10 cellular contexts compared by ENCODE assay signal in genomic region chr10:46616227-46616626, GRCh38. TPM values are rescaled to one million over a fixed set of nuclear protein-coding genes. Genes with fewer than 3 reads are reported as not detected.
"Had no signal": no experiment of that assay in that cellular context is flagged by ENCODE, and none has a peak within 500 bp of the region (broad histone marks: within the 10 kb centered on the region; RNA-seq: fewer than 3 reads in every experiment).

No MANE protein-coding gene starts in this region.

RNA-seq across cellular contexts. Expression of gene GPRIN2, which starts 59.8 kb away (rescaled TPM):
- total RNA-seq: activated naive CD4-positive, alpha-beta T cell treated with anti-CD3 and anti-CD28 coated beads for 36 hours; activated naive CD4-positive, alpha-beta T cell treated with anti-CD3 and anti-CD28 coated beads, Interleukin-2, amount 50 U/mL, for 72 hours; activated naive CD8-positive, alpha-beta T cell treated with anti-CD3 and anti-CD28 coated beads for 36 hours; activated naive CD8-positive, alpha-beta T cell treated with anti-CD3 and anti-CD28 coated beads, Interleukin-2, amount 10 ng/mL, durations not matched to agents 7 days and 5 days; activated T-cell treated with anti-CD3 and anti-CD28 coated beads, Interleukin-2, amount 50 U/mL, for 4 hours; activated T-cell treated with anti-CD3 and anti-CD28 coated beads, Interleukin-2, amount 50 U/mL, for 72 hours; activated T-helper 1 cell treated with anti-CD3 and anti-CD28 coated beads, Interleukin-12 subunit alpha, Interleukin-12 subunit beta, Interleukin-2, Interleukin-4 antibody, amounts not matched to agents 30 ng/mL and 10 ng/mL and 1 ng/mL, durations not matched to agents 14 hours and 24 hours and 36 hours; activated T-helper 17 cell treated with anti-CD3 and anti-CD28 coated beads, Interleukin-2, amount 50 U/mL, for 72 hours; activated T-helper 2 cell treated with anti-CD3 and anti-CD28 coated beads, Interferon-gamma antibody, Interleukin-2, Interleukin-4, amounts not matched to agents 10 μg/mL and 5 μg/mL and 100 μg/mL, durations not matched to agents 14 hours and 24 hours and 36 hours; cardiac septum had no signal
